ENCODE assay signal across 16 cellular contexts in the genomic region with DNA sequence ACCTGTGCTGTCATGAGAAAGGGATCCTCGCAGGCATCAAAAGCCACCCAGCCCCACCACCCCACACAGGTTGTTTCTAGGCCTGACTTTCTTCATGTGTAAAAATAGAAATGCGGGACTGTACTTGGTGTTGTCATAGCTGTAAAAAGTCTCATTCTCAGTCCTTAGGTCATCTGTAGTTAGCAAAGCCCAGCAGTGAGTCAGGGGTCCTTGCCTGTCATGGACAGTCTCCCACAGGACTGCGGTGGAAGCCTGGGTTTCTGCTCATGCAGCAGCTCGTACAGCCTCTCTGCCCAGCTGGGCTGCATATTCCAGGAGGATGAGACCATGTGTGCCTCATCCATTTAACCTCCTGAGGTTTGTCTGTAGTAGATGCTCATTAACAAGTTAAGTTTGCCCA. TPM values are rescaled to one million over a fixed set of nuclear protein-coding genes. Genes with fewer than 3 reads are reported as not detected.
DNase-seq lines count a peak whose midpoint lies in the region; TF ChIP-seq lines count a peak whose summit lies in the region.
"Had no signal": no experiment of that assay in that cellular context is flagged by ENCODE, and none has a peak within 500 bp of the region (broad histone marks: within the 10 kb centered on the region; RNA-seq: fewer than 3 reads in every experiment).

No MANE protein-coding gene starts in this region.

- no peak overlapping the region for H3K9ac ChIP-seq in muscle layer of colon (ENCODE audit: low read length)

- peak overlapping the region in 1 of 2 donors; percentile 2 for H3K4me3 ChIP-seq in ascending aorta
- peak overlapping the region in 1 of 2 donors; percentile 9 for H3K4me3 ChIP-seq in muscle layer of colon (ENCODE audit: low read depth in 1 of 2, low read length in 2 of 2)
- H3K4me3 ChIP-seq in tibial nerve, result no peak overlapping the region
- H3K4me3 ChIP-seq in A673 (ENCODE audit: low read depth, low read length, poor library complexity, severe bottlenecking), result no peak overlapping the region
- H3K4me3 ChIP-seq: GM12878, K562 had no signal

- intact Hi-C loops in ascending aorta (cut with DNase I), result loop anchor here (2.0 kb wide), 1 partner anchor 19 kb away; no protein-coding TSS in a partner anchor
- intact Hi-C loops in A673 (cut with micrococcal nuclease; ENCODE audit: unreplicated experiment), result no loop called here

- peak overlapping the region; percentile 91 to 92 for H3K27ac ChIP-seq in ascending aorta
- H3K27ac ChIP-seq in muscle layer of colon (ENCODE audit: low read depth, low read length), result peak overlapping the region; percentile 64
- H3K27ac ChIP-seq in tibial nerve, result peak overlapping the region; percentile 0 to 87 (median 78)
- H3K27ac ChIP-seq in A673 (ENCODE audit: low read depth, low read length, poor library complexity, severe bottlenecking), result no peak overlapping the region

- H3K36me3 Mint-ChIP-seq in activated naive CD4-positive, alpha-beta T cell treated with anti-CD3 and anti-CD28 coated beads, Interleukin-2, amount 10 ng/mL, durations not matched to agents 7 days and 5 days, result peaks cover 63% of the 10 kb centered on the region

- H3K27me3 ChIP-seq in ascending aorta (no peaks in the 10 kb centered on the region), muscle layer of colon (ENCODE audit: control insufficient read depth in 1 of 2, insufficient read depth in 2 of 2, low read length in 2 of 2) (no peaks in the 10 kb centered on the region), tibial nerve (no peaks in the 10 kb centered on the region), A673 (replicated peaks; ENCODE audit: insufficient read depth, low read depth, low read length, poor library complexity) (no peaks in the 10 kb centered on the region)

- no peak for TF ChIP-seq POLR2A in tibial nerve (IDR thresholded peaks at IDR 0.05)

- no peaks in the 10 kb centered on the region for H3K27me3 Mint-ChIP-seq in activated naive CD4-positive, alpha-beta T cell treated with anti-CD3 and anti-CD28 coated beads, Interleukin-2, amount 10 ng/mL, durations not matched to agents 7 days and 5 days
- H3K27me3 Mint-ChIP-seq: effector memory CD8-positive, alpha-beta T cell had no signal

- H3K36me3 ChIP-seq in ascending aorta (peaks cover 6 to 15% of the 10 kb centered on the region in 2 donors), muscle layer of colon (ENCODE audit: insufficient read depth, low read length) (peaks cover 12% of the 10 kb centered on the region), tibial nerve (peaks cover 0 to 16% (median 0%) of the 10 kb centered on the region in 3 donors), A673 (ENCODE audit: insufficient read depth, low read length, poor library complexity, severe bottlenecking) (no peaks in the 10 kb centered on the region)

- peaks cover 2% of the 10 kb centered on the region for H3K9me3 Mint-ChIP-seq in activated naive CD4-positive, alpha-beta T cell treated with anti-CD3 and anti-CD28 coated beads, Interleukin-2, amount 10 ng/mL, durations not matched to agents 7 days and 5 days
- H3K9me3 Mint-ChIP-seq: effector memory CD8-positive, alpha-beta T cell had no signal

- no peaks in the 10 kb centered on the region for H3K9me3 ChIP-seq in ascending aorta
- H3K9me3 ChIP-seq in muscle layer of colon (ENCODE audit: low read length), result no peaks in the 10 kb centered on the region
- H3K9me3 ChIP-seq in tibial nerve, result no peaks in the 10 kb centered on the region
- H3K9me3 ChIP-seq in A673 (ENCODE audit: low read depth, low read length, poor library complexity, severe bottlenecking), result no peaks in the 10 kb centered on the region

- peaks cover 59% of the 10 kb centered on the region for H3K4me1 Mint-ChIP-seq in activated naive CD4-positive, alpha-beta T cell treated with anti-CD3 and anti-CD28 coated beads, Interleukin-2, amount 10 ng/mL, durations not matched to agents 7 days and 5 days

- TF ChIP-seq EP300 in tibial nerve (IDR thresholded peaks at IDR 0.05), result no peak

- BruUV-seq in A673 (replicated peaks; lab: Mats Ljungman, UMichigan), result no TSS peak

- no peak for DNase-seq in activated naive CD4-positive, alpha-beta T cell treated with anti-CD3 and anti-CD28 coated beads, Interleukin-2, amount 10 ng/mL, durations not matched to agents 7 days and 5 days
- no peak for DNase-seq in activated naive CD4-positive, alpha-beta T cell (lab: John Stamatoyannopoulos, UW)
- DNase-seq in ascending aorta (ENCODE audit: low spot score in 2 of 2), result no peak
- no peak for DNase-seq in tibial nerve (ENCODE audit: low spot score in 2 of 2)
- DNase-seq in T1000 (lab: John Stamatoyannopoulos, UW), result no peak
- DNase-seq in cerebellar nuclear complex (lab: John Stamatoyannopoulos, UW), result no peak
- DNase-seq in A673 (ENCODE audit: low spot score), result no peak
- DNase-seq: activated CD4-positive, alpha-beta T cell treated with anti-CD3 and anti-CD28 coated beads for 48 hours; amniotic stem cell; DMS79; effector memory CD8-positive, alpha-beta T cell; NCI-H1436 treated with DMSO at 0.1 percent for 48 hours; NCI-H526 treated with DMSO at 0.1 percent for 48 hours had no signal

- CTCF ChIA-PET in activated naive CD4-positive, alpha-beta T cell treated with anti-CD3 and anti-CD28 coated beads, Interleukin-2, amount 10 ng/mL, durations not matched to agents 7 days and 5 days (lab: Charles Lee), result interaction anchor here (1.1 to 6.0 kb wide), 5 partner anchors 9 to 208 kb away, joined by 3 to 35 read pairs (median 22); no protein-coding TSS in a partner anchor
- CTCF ChIA-PET in A673 (lab: Charles Lee), result no interaction called here

- WGBS in tibial nerve, 2 donors, result 90% methylated on average over 3 to 4 of the region's 4 CpGs

- H3K4me3 Mint-ChIP-seq in activated naive CD4-positive, alpha-beta T cell treated with anti-CD3 and anti-CD28 coated beads, Interleukin-2, amount 10 ng/mL, durations not matched to agents 7 days and 5 days, result no peak overlapping the region
- H3K4me3 Mint-ChIP-seq: effector memory CD8-positive, alpha-beta T cell had no signal

- peak overlapping the region; percentile 49 for H3K27ac Mint-ChIP-seq in activated naive CD4-positive, alpha-beta T cell treated with anti-CD3 and anti-CD28 coated beads, Interleukin-2, amount 10 ng/mL, durations not matched to agents 7 days and 5 days

- POLR2A ChIA-PET in A673 (lab: Charles Lee; ENCODE audit: low non-redundant PET), result interaction anchor here (0.5 kb wide), 1 partner anchor 13 kb away, joined by 5 read pairs; no protein-coding TSS in a partner anchor

- TF ChIP-seq CTCF in ascending aorta (IDR thresholded peaks at IDR 0.05) (no peak), tibial nerve (IDR thresholded peaks at IDR 0.05) (no peak), A673 (conservative IDR thresholded peaks at IDR 0.05; ENCODE audit: low read depth, low read length) (no peak)

- H3K4me1 ChIP-seq in ascending aorta, result peaks cover 44 to 70% of the 10 kb centered on the region in 2 donors
- peaks cover 82% of the 10 kb centered on the region for H3K4me1 ChIP-seq in muscle layer of colon (ENCODE audit: insufficient read depth, low read length)
- H3K4me1 ChIP-seq in tibial nerve, result peaks cover 0 to 76% (median 45%) of the 10 kb centered on the region in 4 donors
- peaks cover 36% of the 10 kb centered on the region for H3K4me1 ChIP-seq in A673 (ENCODE audit: insufficient read depth, low read length, poor library complexity, severe bottlenecking)

RNA-seq across cellular contexts. Expression of gene MRPS6, which starts 58.2 kb away (rescaled TPM):
- total RNA-seq in ascending aorta (17.8 TPM), tibial nerve (10 to 100 TPM; 57.9 to 69.6 (median 61.2) TPM), A673 (2021) (99.7 and 115 TPM in 2 replicates)

RNA-seq across cellular contexts. Expression of gene SLC5A3, which starts 58.2 kb away (rescaled TPM):
- total RNA-seq in ascending aorta (8.4 TPM), tibial nerve (10 to 100 TPM; 38.1 to 74.5 (median 44.9) TPM), A673 (2021) (18.4 and 20.5 TPM in 2 replicates)
